ENCODE assay signal across 15 cellular contexts in the genomic region with DNA sequence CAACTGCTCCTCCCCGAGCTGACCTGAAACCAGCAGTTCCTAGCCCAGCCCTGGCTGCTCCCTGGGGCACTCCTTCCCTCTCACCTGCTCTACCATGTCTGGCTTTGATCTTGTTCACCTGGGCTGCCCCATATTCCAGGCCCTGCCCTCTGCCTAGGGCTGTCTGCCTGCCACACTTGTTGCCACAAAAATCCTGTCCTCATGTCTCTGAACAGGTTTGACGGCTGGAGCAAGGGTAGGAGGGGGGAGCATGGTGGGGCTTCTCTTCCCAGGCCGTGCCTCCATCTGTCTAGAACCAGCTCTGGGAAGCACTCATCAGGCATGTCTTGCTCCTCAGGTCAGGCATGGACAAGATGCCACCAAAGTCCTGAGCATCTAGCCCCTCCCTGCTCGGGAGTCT. TPM values are rescaled to one million over a fixed set of nuclear protein-coding genes. Genes with fewer than 3 reads are reported as not detected.
A peak's percentile ranks its signal among the peaks of the same experiment; 100 is the strongest.
DNase-seq lines count a peak whose midpoint lies in the region; ATAC-seq and TF ChIP-seq lines count a peak whose summit lies in the region.
"Had no signal": no experiment of that assay in that cellular context is flagged by ENCODE, and none has a peak within 500 bp of the region (broad histone marks: within the 10 kb centered on the region; RNA-seq: fewer than 3 reads in every experiment).

No MANE protein-coding gene starts in this region.

- H3K27ac ChIP-seq in AG04450 (ENCODE audit: low read depth, low read length) (peak overlapping the region; percentile 65), epithelial cell of prostate (peak overlapping the region; percentile 74), trophoblast cell (ENCODE audit: low read depth, low read length) (peak overlapping the region; percentile 68)
- H3K27ac ChIP-seq in CD4-positive, alpha-beta memory T cell (ENCODE audit: low read depth, low read length): no peak overlapping the region
- H3K27ac ChIP-seq: HL-60, right lobe of liver had no signal

- no CpG with 5 or more reads among the region's 4 CpGs for WGBS in trophoblast cell (ENCODE audit: extremely low coverage, insufficient coverage, insufficient read length)

- H3K4me3 Mint-ChIP-seq in activated CD4-positive, alpha-beta T cell treated with anti-CD3 and anti-CD28 coated beads for 36 hours: no peak overlapping the region
- no peak overlapping the region for H3K4me3 Mint-ChIP-seq in CD4-positive, alpha-beta memory T cell
- H3K4me3 Mint-ChIP-seq: natural killer cell had no signal

- CTCF ChIA-PET in AG04450 (lab: Charles Lee): interaction anchor here (3.0 to 6.3 kb wide), 3 partner anchors 37 to 74 kb away, joined by 9 to 125 read pairs (median 46); a partner anchor contains a TSS
- CTCF ChIA-PET in activated CD4-positive, alpha-beta T cell treated with anti-CD3 and anti-CD28 coated beads for 36 hours (lab: Charles Lee): interaction anchor here (1.2 to 3.7 kb wide), 3 partner anchors 13 to 74 kb away, joined by 7 to 58 read pairs (median 14); no protein-coding TSS in a partner anchor
- CTCF ChIA-PET in CD4-positive, alpha-beta memory T cell (lab: Charles Lee; ENCODE audit: partially characterized antibody): interaction anchor here (1.2 to 9.0 kb wide), 3 partner anchors 9 to 73 kb away, joined by 3 to 203 read pairs (median 4); a partner anchor contains a TSS

- no peak overlapping the region for H3K27ac Mint-ChIP-seq in activated CD4-positive, alpha-beta T cell treated with anti-CD3 and anti-CD28 coated beads for 36 hours
- no peak overlapping the region for H3K27ac Mint-ChIP-seq in CD4-positive, alpha-beta memory T cell
- H3K27ac Mint-ChIP-seq: natural killer cell had no signal

- no peak overlapping the region for H2AFZ ChIP-seq in trophoblast cell (ENCODE audit: insufficient read depth, low read length, poor library complexity)

- H3K9ac ChIP-seq in trophoblast cell (ENCODE audit: low read length): no peak overlapping the region

- H4K91ac ChIP-seq in trophoblast cell (ENCODE audit: low read depth, low read length): no peak overlapping the region

- no peak overlapping the region for H4K8ac ChIP-seq in trophoblast cell (ENCODE audit: low read depth, low read length)

- no peaks in the 10 kb centered on the region for H3K27me3 ChIP-seq in AG04450 (ENCODE audit: control insufficient read depth, insufficient read depth, low read length)
- no peaks in the 10 kb centered on the region for H3K27me3 ChIP-seq in trophoblast cell (ENCODE audit: insufficient read depth, low read length)
- no peaks in the 10 kb centered on the region for H3K27me3 ChIP-seq in CD4-positive, alpha-beta memory T cell (ENCODE audit: insufficient read depth, low read length)
- H3K27me3 ChIP-seq: right lobe of liver had no signal

- H3K36me3 ChIP-seq in trophoblast cell (ENCODE audit: control insufficient read depth in 1 of 2, insufficient read depth in 2 of 2, low read length in 2 of 2): no peaks in the 10 kb centered on the region
- H3K36me3 ChIP-seq in CD4-positive, alpha-beta memory T cell (ENCODE audit: insufficient read depth, low read length): no peaks in the 10 kb centered on the region
- H3K36me3 ChIP-seq: right lobe of liver had no signal

- no peak for ATAC-seq in activated CD4-positive, alpha-beta T cell treated with anti-CD3 and anti-CD28 coated beads for 36 hours
- ATAC-seq: natural killer cell, right lobe of liver had no signal

- H4K12ac ChIP-seq in trophoblast cell (ENCODE audit: low read depth, low read length): no peak overlapping the region

- no peak overlapping the region for H3K18ac ChIP-seq in trophoblast cell (ENCODE audit: low read length)

- POLR2A ChIA-PET in AG04450 (lab: Yijun Ruan, JAX): interaction anchor here (1.0 kb wide), 1 partner anchor 70 kb away, joined by 3 read pairs; no protein-coding TSS in a partner anchor
- POLR2A ChIA-PET in activated CD4-positive, alpha-beta T cell treated with anti-CD3 and anti-CD28 coated beads for 36 hours (lab: Charles Lee): no interaction called here
- POLR2A ChIA-PET in CD4-positive, alpha-beta memory T cell (lab: Charles Lee; ENCODE audit: partially characterized antibody): no interaction called here

- peaks cover 13% of the 10 kb centered on the region for H3K79me1 ChIP-seq in trophoblast cell (ENCODE audit: low read length)

- H2BK12ac ChIP-seq in trophoblast cell (ENCODE audit: low read length): no peak overlapping the region

- intact Hi-C loops in activated CD4-positive, alpha-beta T cell treated with anti-CD3 and anti-CD28 coated beads for 36 hours (cut with DNase I, micrococcal nuclease): no loop called here
- intact Hi-C loops in CD4-positive, alpha-beta memory T cell (cut with micrococcal nuclease): no loop called here

- H2BK5ac ChIP-seq in trophoblast cell (ENCODE audit: low read depth, low read length, poor library complexity): no peak overlapping the region

- no peak overlapping the region for H2BK120ac ChIP-seq in trophoblast cell (ENCODE audit: insufficient read depth, low read length, poor library complexity)

- H3K9me3 Mint-ChIP-seq in activated CD4-positive, alpha-beta T cell treated with anti-CD3 and anti-CD28 coated beads for 36 hours (ENCODE audit: low read depth): no peaks in the 10 kb centered on the region
- H3K9me3 Mint-ChIP-seq in CD4-positive, alpha-beta memory T cell: no peaks in the 10 kb centered on the region
- H3K9me3 Mint-ChIP-seq: natural killer cell had no signal

- H3K36me3 Mint-ChIP-seq in activated CD4-positive, alpha-beta T cell treated with anti-CD3 and anti-CD28 coated beads for 36 hours (ENCODE audit: low read depth): no peaks in the 10 kb centered on the region
- no peaks in the 10 kb centered on the region for H3K36me3 Mint-ChIP-seq in CD4-positive, alpha-beta memory T cell
- H3K36me3 Mint-ChIP-seq: natural killer cell had no signal

- H3K79me2 ChIP-seq in trophoblast cell (ENCODE audit: control insufficient read depth, insufficient read depth, low read length, poor library complexity): no peaks in the 10 kb centered on the region

- H3K4me3 ChIP-seq in AG04450 (ENCODE audit: low read depth, low read length) (no peak overlapping the region), trophoblast cell (ENCODE audit: low read depth, low read length) (no peak overlapping the region)
- no peak overlapping the region for H3K4me3 ChIP-seq in CD4-positive, alpha-beta memory T cell (ENCODE audit: low read length in 2 of 2)
- H3K4me3 ChIP-seq: right lobe of liver had no signal

- H2AK5ac ChIP-seq in trophoblast cell (ENCODE audit: low read length): no peak overlapping the region

- peaks cover 10% of the 10 kb centered on the region for H3K27me3 Mint-ChIP-seq in activated CD4-positive, alpha-beta T cell treated with anti-CD3 and anti-CD28 coated beads for 36 hours
- H3K27me3 Mint-ChIP-seq in CD4-positive, alpha-beta memory T cell: peaks cover 2 to 4% of the 10 kb centered on the region in 2 donors

- peak overlapping the region; percentile 8 for H3K4me2 ChIP-seq in trophoblast cell (ENCODE audit: low read length)

- H3K23ac ChIP-seq in trophoblast cell (ENCODE audit: low read length): no peak overlapping the region

- TF ChIP-seq CTCF in AG04450 (IDR thresholded peaks at IDR 0.05; ENCODE audit: low read depth, low read length): no peak

- peaks cover 12% of the 10 kb centered on the region for H3K4me1 Mint-ChIP-seq in activated CD4-positive, alpha-beta T cell treated with anti-CD3 and anti-CD28 coated beads for 36 hours
- peaks cover 4 to 12% (median 9%) of the 10 kb centered on the region in 4 donors for H3K4me1 Mint-ChIP-seq in CD4-positive, alpha-beta memory T cell

- no peak overlapping the region for H3K4ac ChIP-seq in trophoblast cell (ENCODE audit: low read depth, low read length)

- H3K9me3 ChIP-seq in AG04450 (ENCODE audit: control insufficient read depth, insufficient read depth, low read length) (no peaks in the 10 kb centered on the region), trophoblast cell (ENCODE audit: insufficient read depth, low read depth, low read length) (no peaks in the 10 kb centered on the region)
- no peaks in the 10 kb centered on the region for H3K9me3 ChIP-seq in CD4-positive, alpha-beta memory T cell (ENCODE audit: control insufficient read depth in 1 of 2, low read length in 2 of 2)
- H3K9me3 ChIP-seq: right lobe of liver had no signal

- peaks cover 12 to 39% of the 10 kb centered on the region in 2 experiments for H3K4me1 ChIP-seq in trophoblast cell (ENCODE audit: control insufficient read depth in 1 of 2, insufficient read depth in 2 of 2, low read length in 2 of 2)
- peaks cover 10% of the 10 kb centered on the region for H3K4me1 ChIP-seq in CD4-positive, alpha-beta memory T cell (ENCODE audit: insufficient read depth, low read length)
- H3K4me1 ChIP-seq: right lobe of liver had no signal

- no peak overlapping the region for H3K14ac ChIP-seq in trophoblast cell (ENCODE audit: low read length)

- DNase-seq in AG04450 (ENCODE audit: low read depth, low spot score): no peak
- DNase-seq in NCI-H510A treated with DMSO at 0.1 percent for 48 hours (lab: John Stamatoyannopoulos, UW): peak; percentile 55
- DNase-seq in epithelial cell of prostate (ENCODE audit: low read depth, low spot score): peak; percentile 70
- DNase-seq in trophoblast cell: peak; percentile 98
- DNase-seq in activated CD4-positive, alpha-beta T cell treated with anti-CD3 and anti-CD28 coated beads for 36 hours: no peak
- DNase-seq in NOMO-1 treated with dmso at 0.1 percent for 144 hours (lab: John Stamatoyannopoulos, UW; ENCODE audit: unreplicated experiment): no peak
- DNase-seq in CD4-positive, alpha-beta memory T cell: no peak
- no peak for DNase-seq in stimulated activated CD4-positive, alpha-beta T cell treated with anti-CD3 and anti-CD28 coated beads, Interleukin-12 subunit alpha, Interleukin-12 subunit beta, amount 100 ng/mL, for 4 hours
- DNase-seq: activated CD4-positive, alpha-beta T cell treated with anti-CD3 and anti-CD28 coated beads, Interleukin-2, amount 50 U/mL, for 48 hours; H7; kidney glomerular epithelial cell; natural killer cell; right lobe of liver; stimulated activated naive CD4-positive, alpha-beta T cell treated with Interleukin-2 at 50 U/mL for 16 hours had no signal

RNA-seq across cellular contexts. Expression of a gene that starts 44.3 kb away (rescaled TPM):
- 2.7 and 2.8 TPM in 2 replicates for polyA plus RNA-seq in AG04450 (2011; rRNA removed)
- 3.8 and 4.2 TPM in 2 replicates for polyA minus RNA-seq in AG04450 (2011; rRNA and poly(A)+ RNA removed)
- polyA plus RNA-seq in trophoblast cell (2013): 0.69 and 0.71 TPM in 2 replicates
- total RNA-seq in activated CD4-positive, alpha-beta T cell treated with anti-CD3 and anti-CD28 coated beads for 36 hours: under 1 TPM; 0.11 to 0.12 TPM
- total RNA-seq in CD4-positive, alpha-beta memory T cell: under 1 TPM; 0.70 to 0.91 TPM
- polyA plus RNA-seq in CD4-positive, alpha-beta memory T cell: under 1 TPM; 0.21 to 0.23 TPM

Comparison
In these comparisons a context has a peak if more than half of its experiments do, and no peak if none do; other contexts are left out.
1. DNase-seq: peak in NCI-H510A treated with DMSO at 0.1 percent for 48 hours (single experiment), epithelial cell of prostate (single experiment) and trophoblast cell (2 of 2); none in AG04450 (single experiment), activated CD4-positive, alpha-beta T cell treated with anti-CD3 and anti-CD28 coated beads for 36 hours (single experiment), NOMO-1 treated with dmso at 0.1 percent for 144 hours (single experiment), CD4-positive, alpha-beta memory T cell (0 of 5) and stimulated activated CD4-positive, alpha-beta T cell treated with anti-CD3 and anti-CD28 coated beads, Interleukin-12 subunit alpha, Interleukin-12 subunit beta, amount 100 ng/mL, for 4 hours (single experiment).